Comparison of ENCODE assay signal across 8 cellular contexts in the genomic region with DNA sequence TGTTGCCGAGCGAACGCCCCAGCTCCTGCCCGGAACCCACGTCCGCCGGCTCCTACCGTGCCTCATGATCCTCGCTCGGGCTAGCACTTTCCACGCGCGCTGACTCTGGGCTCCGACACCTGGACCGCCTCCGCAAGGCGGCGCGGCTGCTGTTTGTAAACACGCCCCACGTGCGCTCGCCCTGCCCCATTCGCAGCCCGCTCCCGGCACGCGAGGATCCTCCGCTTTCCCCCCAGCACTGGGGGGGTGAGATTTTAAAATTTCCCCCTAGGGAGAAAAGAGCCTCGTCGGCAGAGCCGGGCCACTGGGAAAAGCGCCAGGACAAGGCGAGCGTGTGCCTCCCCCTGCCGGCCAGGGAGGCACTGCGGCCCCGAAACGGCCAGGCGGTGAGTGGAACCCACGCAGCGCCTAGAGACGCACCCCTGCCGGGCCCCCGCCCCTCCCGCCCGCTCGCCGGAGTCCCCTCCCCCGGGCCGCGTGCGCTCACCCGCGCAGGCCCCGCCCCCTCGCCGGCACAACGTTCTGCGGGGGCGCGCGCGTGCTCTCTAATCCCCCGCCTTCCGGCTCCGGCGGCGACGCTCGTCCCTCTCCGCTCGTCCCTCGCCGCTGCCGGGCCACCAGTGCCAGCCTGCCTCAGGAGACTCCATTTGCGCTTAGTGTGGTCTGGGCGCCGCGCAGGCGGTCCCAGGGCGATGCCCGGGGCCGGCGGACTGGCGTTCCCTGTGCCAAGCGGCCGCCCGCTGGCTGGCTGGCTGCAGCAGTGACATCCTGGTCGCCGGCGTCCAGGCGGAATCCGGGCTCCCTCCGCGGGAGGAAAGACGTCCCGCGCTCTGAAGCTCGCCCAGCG. TPM values are rescaled to one million over a fixed set of nuclear protein-coding genes. Genes with fewer than 3 reads are reported as not detected.
DNase-seq lines count a peak whose midpoint lies in the region; ATAC-seq and TF ChIP-seq lines count a peak whose summit lies in the region.

A gene (plus strand): TSS at position 548 of the 847 bp plus-strand sequence. CDS start 1,442 bp downstream, outside the sequence.

- H3K27ac Mint-ChIP-seq in activated CD4-positive, alpha-beta T cell treated with anti-CD3 and anti-CD28 coated beads, Interleukin-2, amount 10 ng/mL, durations not matched to agents 7 days and 5 days, result peak within 1 kb of the TSS; percentile 87

- DNase-seq in C1 segment of cervical spinal cord (lab: John Stamatoyannopoulos, UW) (peak; percentile 51 to 92 (median 82)), GM19240 (ENCODE audit: insufficient read length, low spot score) (peak; percentile 85), NCI-H510A treated with DMSO at 0.1 percent for 48 hours (lab: John Stamatoyannopoulos, UW) (peak; percentile 80), dedifferentiated amniotic fluid mesenchymal stem cell (ENCODE audit: extremely low spot score) (peak; percentile 82)
- peak; percentile 85 for DNase-seq in activated CD4-positive, alpha-beta T cell treated with anti-CD3 and anti-CD28 coated beads, Interleukin-2, amount 10 ng/mL, durations not matched to agents 7 days and 5 days
- peak; percentile 86 for DNase-seq in stimulated activated CD4-positive, alpha-beta T cell treated with anti-CD3 and anti-CD28 coated beads, Interleukin-4, amount 100 ng/mL, for 24 hours

- peak; percentile 60 for TF ChIP-seq CTCF in liver (IDR thresholded peaks at IDR 0.05; ENCODE audit: low read depth, low read length, missing input control)

- H3K27me3 ChIP-seq in liver (ENCODE audit: control insufficient read depth in 4 of 4, insufficient read depth in 4 of 4, low read length in 3 of 4), result no peaks in the 10 kb centered on the region

- H3K27me3 Mint-ChIP-seq in activated CD4-positive, alpha-beta T cell treated with anti-CD3 and anti-CD28 coated beads, Interleukin-2, amount 10 ng/mL, durations not matched to agents 7 days and 5 days, result peaks cover 23% of the 10 kb centered on the region

- TF ChIP-seq RAD21 in liver (IDR thresholded peaks at IDR 0.05), result peak; percentile 62 to 66

- H3K9ac ChIP-seq in liver (ENCODE audit: low read depth in 1 of 2, low read length in 2 of 2), result peak within 1 kb of the TSS; percentile 81 to 93

- under 1% methylated on average over 101 of the region's 101 CpGs for WGBS in liver

- ATAC-seq in HG03457 (IDR thresholded peaks at IDR 0.05; ENCODE audit: unreplicated experiment), result peak; percentile 86

- CTCF ChIA-PET in activated CD4-positive, alpha-beta T cell treated with anti-CD3 and anti-CD28 coated beads, Interleukin-2, amount 10 ng/mL, durations not matched to agents 7 days and 5 days (lab: Charles Lee), result interaction anchor here (0.6 to 0.7 kb wide), 3 partner anchors 11 to 655 kb away, joined by 3 read pairs; no protein-coding TSS in a partner anchor

- H3K9me3 Mint-ChIP-seq in activated CD4-positive, alpha-beta T cell treated with anti-CD3 and anti-CD28 coated beads, Interleukin-2, amount 10 ng/mL, durations not matched to agents 7 days and 5 days, result peaks cover 7% of the 10 kb centered on the region

- H3K4me3 Mint-ChIP-seq in activated CD4-positive, alpha-beta T cell treated with anti-CD3 and anti-CD28 coated beads, Interleukin-2, amount 10 ng/mL, durations not matched to agents 7 days and 5 days, result peak within 1 kb of the TSS; percentile 81

- no peaks in the 10 kb centered on the region for H3K36me3 ChIP-seq in liver (ENCODE audit: control insufficient read depth in 4 of 4, insufficient read depth in 3 of 4, low read depth in 1 of 4, low read length in 3 of 4)

- POLR2A ChIA-PET in activated CD4-positive, alpha-beta T cell treated with anti-CD3 and anti-CD28 coated beads, Interleukin-2, amount 10 ng/mL, durations not matched to agents 7 days and 5 days (lab: Charles Lee), result no interaction called here

- H3K27ac ChIP-seq in liver (ENCODE audit: low read depth in 1 of 2, low read length in 2 of 2), result peak within 1 kb of the TSS; percentile 98

- H3K4me3 ChIP-seq in liver (ENCODE audit: low read depth in 1 of 3, low read length in 3 of 3), result peak within 1 kb of the TSS; percentile 85 to 91 (median 87)

- H3K4me1 Mint-ChIP-seq in activated CD4-positive, alpha-beta T cell treated with anti-CD3 and anti-CD28 coated beads, Interleukin-2, amount 10 ng/mL, durations not matched to agents 7 days and 5 days, result peaks cover 22% of the 10 kb centered on the region

- peaks cover 9% of the 10 kb centered on the region for H3K36me3 Mint-ChIP-seq in activated CD4-positive, alpha-beta T cell treated with anti-CD3 and anti-CD28 coated beads, Interleukin-2, amount 10 ng/mL, durations not matched to agents 7 days and 5 days (ENCODE audit: low read depth)

- no peaks in the 10 kb centered on the region for H3K9me3 ChIP-seq in liver (ENCODE audit: control insufficient read depth in 4 of 4, low read length in 3 of 4)

- H3K4me1 ChIP-seq in liver (ENCODE audit: control insufficient read depth in 4 of 4, insufficient read depth in 4 of 4, low read length in 3 of 4), result peaks cover 3 to 45% (median 33%) of the 10 kb centered on the region in 4 donors

TF ChIP-seq in liver, 16 proteins besides CTCF, POLR2A, EP300 and RAD21:
- peak; percentile 69 to 79 for TF ChIP-seq EGR1 (IDR thresholded peaks at IDR 0.05; ENCODE audit: low read depth in 2 of 2)
- TF ChIP-seq FOXA1 (IDR thresholded peaks at IDR 0.05), result peak; percentile 3
- TF ChIP-seq GABPA (IDR thresholded peaks at IDR 0.05 in 1 of 2, conservative IDR thresholded peaks at IDR 0.05 in 1 of 2), result no peak
- no peak for TF ChIP-seq NR2F2 (IDR thresholded peaks at IDR 0.05)
- no peak for TF ChIP-seq RXRA (IDR thresholded peaks at IDR 0.05)
- TF ChIP-seq HNF4A (conservative IDR thresholded peaks at IDR 0.05), result no peak
- TF ChIP-seq JUND (IDR thresholded peaks at IDR 0.05), result peak in 1 of 2 donors; percentile 32
- TF ChIP-seq, protein P1, sequence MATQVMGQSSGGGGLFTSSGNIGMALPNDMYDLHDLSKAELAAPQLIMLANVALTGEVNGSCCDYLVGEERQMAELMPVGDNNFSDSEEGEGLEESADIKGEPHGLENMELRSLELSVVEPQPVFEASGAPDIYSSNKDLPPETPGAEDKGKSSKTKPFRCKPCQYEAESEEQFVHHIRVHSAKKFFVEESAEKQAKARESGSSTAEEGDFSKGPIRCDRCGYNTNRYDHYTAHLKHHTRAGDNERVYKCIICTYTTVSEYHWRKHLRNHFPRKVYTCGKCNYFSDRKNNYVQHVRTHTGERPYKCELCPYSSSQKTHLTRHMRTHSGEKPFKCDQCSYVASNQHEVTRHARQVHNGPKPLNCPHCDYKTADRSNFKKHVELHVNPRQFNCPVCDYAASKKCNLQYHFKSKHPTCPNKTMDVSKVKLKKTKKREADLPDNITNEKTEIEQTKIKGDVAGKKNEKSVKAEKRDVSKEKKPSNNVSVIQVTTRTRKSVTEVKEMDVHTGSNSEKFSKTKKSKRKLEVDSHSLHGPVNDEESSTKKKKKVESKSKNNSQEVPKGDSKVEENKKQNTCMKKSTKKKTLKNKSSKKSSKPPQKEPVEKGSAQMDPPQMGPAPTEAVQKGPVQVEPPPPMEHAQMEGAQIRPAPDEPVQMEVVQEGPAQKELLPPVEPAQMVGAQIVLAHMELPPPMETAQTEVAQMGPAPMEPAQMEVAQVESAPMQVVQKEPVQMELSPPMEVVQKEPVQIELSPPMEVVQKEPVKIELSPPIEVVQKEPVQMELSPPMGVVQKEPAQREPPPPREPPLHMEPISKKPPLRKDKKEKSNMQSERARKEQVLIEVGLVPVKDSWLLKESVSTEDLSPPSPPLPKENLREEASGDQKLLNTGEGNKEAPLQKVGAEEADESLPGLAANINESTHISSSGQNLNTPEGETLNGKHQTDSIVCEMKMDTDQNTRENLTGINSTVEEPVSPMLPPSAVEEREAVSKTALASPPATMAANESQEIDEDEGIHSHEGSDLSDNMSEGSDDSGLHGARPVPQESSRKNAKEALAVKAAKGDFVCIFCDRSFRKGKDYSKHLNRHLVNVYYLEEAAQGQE (IDR thresholded peaks at IDR 0.05), result no peak
- TF ChIP-seq, protein P2, sequence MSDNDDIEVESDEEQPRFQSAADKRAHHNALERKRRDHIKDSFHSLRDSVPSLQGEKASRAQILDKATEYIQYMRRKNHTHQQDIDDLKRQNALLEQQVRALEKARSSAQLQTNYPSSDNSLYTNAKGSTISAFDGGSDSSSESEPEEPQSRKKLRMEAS (IDR thresholded peaks at IDR 0.05), result peak; percentile 86
- TF ChIP-seq HNF4G (IDR thresholded peaks at IDR 0.05), result no peak

RNA-seq across cellular contexts. Expression of the gene that starts here (rescaled TPM):
- 1 to 10 TPM; 5.9 to 6.4 TPM for total RNA-seq in activated CD4-positive, alpha-beta T cell treated with anti-CD3 and anti-CD28 coated beads, Interleukin-2, amount 10 ng/mL, durations not matched to agents 7 days and 5 days
- total RNA-seq in liver, result 10 to 100 TPM in 1 of 2 donors, 1 to 10 TPM in 1; 6.4 to 21.7 TPM
- polyA plus RNA-seq in liver, result 10 to 100 TPM in 1 of 2 donors, 1 to 10 TPM in 1; 8.9 to 10.7 TPM

Comparison
In these comparisons a context has a peak if more than half of its experiments do, and no peak if none do; other contexts are left out.
1. Peak in every context shown above with its lines: DNase-seq, ATAC-seq, H3K4me3 ChIP-seq and H3K27ac ChIP-seq.